Comparison of ENCODE assay signal across 25 cellular contexts in genomic region chr13:85666356-85666755, GRCh38.
DNase-seq lines count a peak whose midpoint lies in the region; ATAC-seq and TF ChIP-seq lines count a peak whose summit lies in the region.
"Had no signal": no experiment of that assay in that cellular context is flagged by ENCODE, and none has a peak within 500 bp of the region (broad histone marks: within the 10 kb centered on the region; RNA-seq: fewer than 3 reads in every experiment).

No MANE protein-coding gene starts in this region.

- H3K9me3 ChIP-seq in RWPE2 (ENCODE audit: severe bottlenecking): no peaks in the 10 kb centered on the region
- H3K9me3 ChIP-seq: esophagus squamous epithelium, gastrocnemius medialis, MG63, psoas muscle, tibial artery had no signal

- peak; percentile 0 for DNase-seq in H7
- DNase-seq in NCI-H1105 (lab: John Stamatoyannopoulos, UW): peak; percentile 48
- DNase-seq in RWPE2 (ENCODE audit: low spot score): no peak
- DNase-seq in iPS-NIHi7 (ENCODE audit: extremely low spot score): peak; percentile 31
- no peak for DNase-seq in left colon
- DNase-seq in GOT3 (lab: John Stamatoyannopoulos, UW): no peak
- no peak for DNase-seq in activated naive CD4-positive, alpha-beta T cell treated with Interleukin-2 at 50 U/mL for 16 hours
- DNase-seq: activated CD4-positive, alpha-beta T cell treated with anti-CD3 and anti-CD28 coated beads, Interleukin-2, amount 10 ng/mL, durations not matched to agents 7 days and 5 days; activated naive CD4-positive, alpha-beta T cell treated with anti-CD3 and anti-CD28 coated beads, Interleukin-2, amount 50 U/mL, for 16 hours; activated T-cell treated with anti-CD3 and anti-CD28 coated beads, Interleukin-2, amount 50 U/mL, for 48 hours; amygdala; CD4-positive, CD25-positive, alpha-beta regulatory T cell; EL; esophagus squamous epithelium; gastrocnemius medialis; kidney; MG63; NCI-H1436 treated with DMSO at 0.1 percent for 48 hours; psoas muscle; stimulated activated naive CD8-positive, alpha-beta T cell treated with anti-CD3 and anti-CD28 coated beads, Interleukin-15, amount 100 ng/mL, for 72 hours; tibial artery; WERI-Rb-1 had no signal

- ATAC-seq in RWPE2 (ENCODE audit: low read depth) (no peak), left colon (no peak)
- ATAC-seq: gastrocnemius medialis; psoas muscle; stimulated activated naive CD8-positive, alpha-beta T cell treated with anti-CD3 and anti-CD28 coated beads, Interleukin-15, amount 100 ng/mL, for 72 hours had no signal

- H3K36me3 ChIP-seq in H7 (replicated peaks; ENCODE audit: control insufficient read depth, insufficient read depth, low read length) (no peaks in the 10 kb centered on the region), RWPE2 (ENCODE audit: low read depth) (no peaks in the 10 kb centered on the region)
- H3K36me3 ChIP-seq: esophagus squamous epithelium, gastrocnemius medialis, MG63, tibial artery, WERI-Rb-1 had no signal

- H3K27ac ChIP-seq in RWPE2 (ENCODE audit: poor library complexity, severe bottlenecking): peak overlapping the region; percentile 14
- H3K27ac ChIP-seq: esophagus squamous epithelium, gastrocnemius medialis, hepatocyte, psoas muscle, SK-N-MC, tibial artery, WERI-Rb-1 had no signal

- H3K27me3 ChIP-seq in H7 (ENCODE audit: control insufficient read depth, insufficient read depth, low read length) (no peaks in the 10 kb centered on the region), RWPE2 (ENCODE audit: insufficient read depth, poor library complexity, severe bottlenecking) (peaks cover 2% of the 10 kb centered on the region)
- H3K27me3 ChIP-seq: esophagus squamous epithelium, gastrocnemius medialis, hepatocyte, MG63, tibial artery had no signal

- H3K4me3 ChIP-seq in H7 (ENCODE audit: insufficient read depth, low read depth, low read length) (no peak overlapping the region), RWPE2 (ENCODE audit: severe bottlenecking) (no peak overlapping the region)
- H3K4me3 ChIP-seq: esophagus squamous epithelium, gastrocnemius medialis, hepatocyte, lung, MG63, psoas muscle, SK-N-MC, tibial artery had no signal

- TF ChIP-seq CTCF in RWPE2 (IDR thresholded peaks at IDR 0.05; ENCODE audit: poor library complexity, severe bottlenecking): no peak

- peaks cover 20% of the 10 kb centered on the region for H3K4me1 ChIP-seq in RWPE2 (ENCODE audit: insufficient read depth, poor library complexity, severe bottlenecking)
- H3K4me1 ChIP-seq: gastrocnemius medialis, psoas muscle, tibial artery had no signal

- intact Hi-C loops in left colon (cut with DNase I, micrococcal nuclease): no loop called here

Comparison
In these comparisons a context has a peak if more than half of its experiments do, and no peak if none do; other contexts are left out.
1. DNase-seq: peak in H7 (single experiment), NCI-H1105 (single experiment) and iPS-NIHi7 (single experiment); none in RWPE2 (single experiment), left colon (0 of 2), GOT3 (single experiment) and activated naive CD4-positive, alpha-beta T cell treated with Interleukin-2 at 50 U/mL for 16 hours (single experiment).